15 cellular contexts compared by ENCODE assay signal in the genomic region with DNA sequence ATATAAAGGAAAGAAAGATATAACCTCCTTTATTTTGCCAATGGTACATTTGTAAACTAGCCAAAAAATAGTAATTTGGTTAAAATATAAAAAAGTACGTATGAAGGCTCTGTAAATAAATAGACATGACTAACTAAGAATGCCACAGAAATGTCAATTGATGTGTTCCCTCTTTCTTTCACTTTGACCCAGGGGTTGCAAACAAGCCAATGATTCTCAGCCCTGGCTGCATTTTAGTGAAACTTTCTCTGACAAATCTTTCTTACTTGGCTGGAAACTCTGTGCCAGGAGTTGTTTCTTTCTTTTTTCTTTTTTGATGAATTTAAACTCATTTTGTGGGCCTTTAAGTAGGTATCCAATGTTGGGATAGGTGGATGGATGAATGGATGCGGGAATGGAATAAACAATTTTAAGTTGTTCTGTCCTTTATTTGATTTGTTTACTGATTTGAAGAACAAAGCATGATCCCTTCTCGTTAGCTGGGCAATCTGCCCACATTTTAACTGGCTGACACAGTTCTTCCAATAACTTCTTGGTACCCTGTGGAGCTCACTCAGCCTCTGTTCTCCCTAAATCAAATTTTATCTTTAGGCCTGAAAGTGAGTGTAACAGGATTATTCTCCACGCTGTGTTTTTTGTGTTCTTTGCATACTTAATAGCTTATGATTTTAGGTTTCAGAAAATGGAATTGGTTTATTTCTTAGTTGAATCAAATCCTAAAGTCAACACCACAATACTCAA.
A peak's percentile ranks its signal among the peaks of the same experiment; 100 is the strongest.
DNase-seq lines count a peak whose midpoint lies in the region; ATAC-seq and TF ChIP-seq lines count a peak whose summit lies in the region.
"Had no signal": no experiment of that assay in that cellular context is flagged by ENCODE, and none has a peak within 500 bp of the region (broad histone marks: within the 10 kb centered on the region; RNA-seq: fewer than 3 reads in every experiment).

No MANE protein-coding gene starts in this region.

- no peaks in the 10 kb centered on the region for H3K79me2 ChIP-seq in ACC112 (ENCODE audit: control insufficient read depth, insufficient read depth, low read length, unreplicated experiment)

- H3K27ac ChIP-seq in ACC112 (ENCODE audit: low read depth, low read length), result peak overlapping the region; percentile 71
- peak overlapping the region; percentile 33 for H3K27ac ChIP-seq in cingulate gyrus (ENCODE audit: low read depth, low read length)
- H3K27ac ChIP-seq: thoracic aorta had no signal

- H3K4me3 Mint-ChIP-seq in nephron, result no peak overlapping the region

- no peak for ATAC-seq in GM18520 (IDR thresholded peaks at IDR 0.05; ENCODE audit: unreplicated experiment)
- ATAC-seq in HG03432 (IDR thresholded peaks at IDR 0.05; ENCODE audit: unreplicated experiment), result no peak

- H3K27ac Mint-ChIP-seq in nephron, result peak overlapping the region; percentile 82 to 95 (median 86)

- H3K36me3 ChIP-seq in ACC112 (ENCODE audit: insufficient read depth, low read length), result no peaks in the 10 kb centered on the region
- H3K36me3 ChIP-seq: BE2C, thoracic aorta had no signal

- peaks cover 12% of the 10 kb centered on the region for H3K4me1 ChIP-seq in ACC112 (ENCODE audit: control insufficient read depth, insufficient read depth, low read length, unreplicated experiment)
- H3K4me1 ChIP-seq: BE2C had no signal

- no peak for TF ChIP-seq CTCF in nephron (IDR thresholded peaks at IDR 0.05; ENCODE audit: unreplicated experiment in 3 of 3)

- peak overlapping the region; percentile 46 for H3K4me3 ChIP-seq in ACC112 (ENCODE audit: low read depth, low read length)
- H3K4me3 ChIP-seq: thoracic aorta had no signal

- DNase-seq in NCI-H1105 treated with DMSO at 0.1 percent for 48 hours (lab: John Stamatoyannopoulos, UW), result peak; percentile 61
- DNase-seq in activated CD4-positive, CD25-positive, alpha-beta regulatory T cell (lab: John Stamatoyannopoulos, UW), result no peak
- no peak for DNase-seq in NCI-H1436 treated with DMSO at 0.1 percent for 48 hours (lab: John Stamatoyannopoulos, UW)
- DNase-seq: BE2C, erythroblast, KBM-7, kidney glomerular epithelial cell, NCI-H2227 treated with DMSO at 0.1 percent for 48 hours, SHP77 treated with DMSO at 0.1 percent for 48 hours had no signal

- H3K27me3 Mint-ChIP-seq in nephron (ENCODE audit: low read depth), result no peaks in the 10 kb centered on the region

- peak overlapping the region; percentile 83 for H2AFZ ChIP-seq in ACC112 (ENCODE audit: low read length, unreplicated experiment)

- no peaks in the 10 kb centered on the region for H3K9me3 Mint-ChIP-seq in nephron

- no peaks in the 10 kb centered on the region for H3K36me3 Mint-ChIP-seq in nephron (ENCODE audit: low read depth)

- H3K27me3 ChIP-seq in ACC112 (ENCODE audit: insufficient read depth, low read length), result no peaks in the 10 kb centered on the region
- H3K27me3 ChIP-seq: BE2C had no signal

- peaks cover 27% of the 10 kb centered on the region for H3K4me1 Mint-ChIP-seq in nephron
